23 cellular contexts compared by ENCODE assay signal in the genomic region with DNA sequence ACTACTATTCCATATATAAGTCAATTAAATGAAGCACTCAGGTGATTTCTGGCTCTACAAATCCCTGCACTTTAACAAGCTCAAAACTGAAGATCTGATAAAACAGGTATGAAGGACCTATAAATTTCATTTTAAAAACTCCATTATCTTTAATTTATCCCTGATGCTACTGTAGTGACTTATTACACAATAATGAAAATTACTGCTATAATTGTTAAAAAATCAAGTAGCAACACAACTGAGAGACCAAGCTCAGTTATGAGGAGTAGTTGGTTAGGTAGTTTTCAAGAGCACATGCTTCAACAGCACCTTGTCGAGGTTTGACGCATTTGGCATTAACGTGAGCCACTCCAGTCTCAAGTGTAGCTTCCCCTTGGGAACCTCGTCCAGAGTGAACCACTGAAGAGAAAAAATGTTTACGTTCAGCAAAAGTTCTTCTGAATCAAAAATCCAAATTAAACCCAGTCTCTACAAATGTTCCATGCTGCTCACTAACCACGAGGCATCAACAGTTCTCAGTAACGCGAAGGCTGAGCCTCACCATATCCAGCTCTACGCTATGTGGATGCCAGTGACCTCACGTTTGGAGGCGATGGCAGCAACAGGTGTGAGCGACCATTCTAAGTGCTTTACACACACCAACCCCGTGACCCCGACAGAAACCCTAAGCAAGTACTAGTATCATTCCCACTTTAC. TPM values are rescaled to one million over a fixed set of nuclear protein-coding genes. Genes with fewer than 3 reads are reported as not detected.
DNase-seq lines count a peak whose midpoint lies in the region; ATAC-seq and TF ChIP-seq lines count a peak whose summit lies in the region.
"Had no signal": no experiment of that assay in that cellular context is flagged by ENCODE, and none has a peak within 500 bp of the region (broad histone marks: within the 10 kb centered on the region; RNA-seq: fewer than 3 reads in every experiment).

No MANE protein-coding gene starts in this region.

- DNase-seq in NCI-H1417 (lab: John Stamatoyannopoulos, UW), result peak in 2 of 3 experiments; percentile 13 to 88
- no peak for DNase-seq in NCI-H1417 treated with DMSO at 0.1 percent for 48 hours (lab: John Stamatoyannopoulos, UW)
- peak; percentile 64 for DNase-seq in DMS79 treated with DMSO at 0.1 percent for 48 hours (lab: John Stamatoyannopoulos, UW)
- DNase-seq in NCI-H2107 (lab: John Stamatoyannopoulos, UW), result peak; percentile 55
- DNase-seq in left lung, result no peak
- DNase-seq in effector memory CD4-positive, alpha-beta T cell, result no peak
- DNase-seq: AML-193; C1 segment of cervical spinal cord; Calu3; CD8-positive, alpha-beta T cell; DND-41; GOT3; HCEC 1CT; Karpas-422; MV-4-11; NCI-H2029; NCI-H748 treated with DMSO at 0.1 percent for 48 hours; NK-92 treated with Interleukin-12 subunit alpha and Interleukin-12 subunit beta, amount 100 ng/mL, for 24 hours; SIG-M5; SK-N-SH had no signal

- ATAC-seq in left lung (peak; percentile 74), HG03432 (IDR thresholded peaks at IDR 0.05; ENCODE audit: unreplicated experiment) (no peak), GM21390 (IDR thresholded peaks at IDR 0.05; ENCODE audit: unreplicated experiment) (no peak)
- ATAC-seq: CD8-positive, alpha-beta T cell; GM12878 had no signal

- peak overlapping the region in 1 of 2 donors; percentile 9 for H3K27ac ChIP-seq in left lung
- H3K27ac ChIP-seq in effector memory CD4-positive, alpha-beta T cell (ENCODE audit: insufficient read depth, low read length, poor library complexity, severe bottlenecking), result no peak overlapping the region

- no peak for TF ChIP-seq CTCF in left lung (IDR thresholded peaks at IDR 0.05)

- peaks cover 0 to 84% of the 10 kb centered on the region in 2 donors for H3K36me3 ChIP-seq in left lung
- H3K36me3 ChIP-seq in effector memory CD4-positive, alpha-beta T cell (ENCODE audit: control insufficient read depth, insufficient read depth, low read length), result peaks cover 60% of the 10 kb centered on the region

- no peaks in the 10 kb centered on the region for H3K27me3 ChIP-seq in left lung
- H3K27me3 ChIP-seq in effector memory CD4-positive, alpha-beta T cell (replicated peaks; ENCODE audit: control insufficient read depth, insufficient read depth, low read length, poor library complexity, severe bottlenecking), result no peaks in the 10 kb centered on the region

- H3K9me3 ChIP-seq in left lung, result no peaks in the 10 kb centered on the region
- no peaks in the 10 kb centered on the region for H3K9me3 ChIP-seq in effector memory CD4-positive, alpha-beta T cell (ENCODE audit: control insufficient read depth, low read length)
- H3K9me3 ChIP-seq: SK-N-SH had no signal

- no peaks in the 10 kb centered on the region for H3K4me1 ChIP-seq in left lung
- no peaks in the 10 kb centered on the region for H3K4me1 ChIP-seq in effector memory CD4-positive, alpha-beta T cell (ENCODE audit: control insufficient read depth, insufficient read depth, low read length, poor library complexity, severe bottlenecking)

- H3K4me3 ChIP-seq in left lung, result no peak overlapping the region
- H3K4me3 ChIP-seq in effector memory CD4-positive, alpha-beta T cell (ENCODE audit: insufficient read depth, low read depth, low read length, poor library complexity, severe bottlenecking), result no peak overlapping the region
- H3K4me3 ChIP-seq: GM12878 had no signal

- intact Hi-C loops in left lung (cut with DNase I), result no loop called here

RNA-seq across cellular contexts. Expression of a gene that starts 55.3 kb away (rescaled TPM):
- 10 to 100 TPM; 13.5 to 15.2 TPM for total RNA-seq in left lung

Comparison
In these comparisons a context has a peak if more than half of its experiments do, and no peak if none do; other contexts are left out.
1. DNase-seq: peak in NCI-H1417 (2 of 3), DMS79 treated with DMSO at 0.1 percent for 48 hours (single experiment) and NCI-H2107 (single experiment); none in NCI-H1417 treated with DMSO at 0.1 percent for 48 hours (single experiment), left lung (0 of 2) and effector memory CD4-positive, alpha-beta T cell (0 of 3).